ENCODE assay signal across 8 cellular contexts in genomic region chr7:141649865-141650499, GRCh38. TPM values are rescaled to one million over a fixed set of nuclear protein-coding genes. Genes with fewer than 3 reads are reported as not detected.
A peak's percentile ranks its signal among the peaks of the same experiment; 100 is the strongest.
DNase-seq lines count a peak whose midpoint lies in the region; ATAC-seq lines count a peak whose summit lies in the region.

No MANE protein-coding gene starts in this region.

- DNase-seq in DMS79 (lab: John Stamatoyannopoulos, UW) = peak; percentile 88
- peak; percentile 76 for DNase-seq in HT1080 (ENCODE audit: low read depth)
- peak; percentile 78 for DNase-seq in NCI-H774 (lab: John Stamatoyannopoulos, UW)
- peak; percentile 95 for DNase-seq in astrocyte of the hippocampus (ENCODE audit: low read depth, low spot score)
- peak; percentile 79 for DNase-seq in hepatic stellate cell (ENCODE audit: low spot score)
- peak; percentile 84 for DNase-seq in retina
- no peak for DNase-seq in NK-92 (lab: John Stamatoyannopoulos, UW; ENCODE audit: unreplicated experiment)

- ATAC-seq in GM21381 (IDR thresholded peaks at IDR 0.05; ENCODE audit: unreplicated experiment) = peak; percentile 56

RNA-seq across cellular contexts. Expression of gene DENND11, which starts 52.0 kb away (rescaled TPM):
- total RNA-seq in HT1080 (2014; rRNA removed; shearing (Covaris generic)) = 12.5 and 15.7 TPM in 2 replicates
- polyA plus RNA-seq in HT1080 (2015; cell fraction: cytosol; rRNA removed) = 9.1 and 12.6 TPM in 2 replicates
- 33.4 and 33.9 TPM in 2 replicates for polyA plus RNA-seq in HT1080 (2015; cell fraction: nucleus; rRNA removed)

RNA-seq across cellular contexts. Expression of gene WEE2, which starts 58.2 kb away (rescaled TPM):
- total RNA-seq in HT1080 (2014; rRNA removed; shearing (Covaris generic)) = 0.03 TPM in 2 replicates
- polyA plus RNA-seq in HT1080 (2015; cell fraction: cytosol; rRNA removed) = not detected in 2 replicates
- not detected in 2 replicates for polyA plus RNA-seq in HT1080 (2015; cell fraction: nucleus; rRNA removed)
